18 cellular contexts compared by ENCODE assay signal in the genomic region with DNA sequence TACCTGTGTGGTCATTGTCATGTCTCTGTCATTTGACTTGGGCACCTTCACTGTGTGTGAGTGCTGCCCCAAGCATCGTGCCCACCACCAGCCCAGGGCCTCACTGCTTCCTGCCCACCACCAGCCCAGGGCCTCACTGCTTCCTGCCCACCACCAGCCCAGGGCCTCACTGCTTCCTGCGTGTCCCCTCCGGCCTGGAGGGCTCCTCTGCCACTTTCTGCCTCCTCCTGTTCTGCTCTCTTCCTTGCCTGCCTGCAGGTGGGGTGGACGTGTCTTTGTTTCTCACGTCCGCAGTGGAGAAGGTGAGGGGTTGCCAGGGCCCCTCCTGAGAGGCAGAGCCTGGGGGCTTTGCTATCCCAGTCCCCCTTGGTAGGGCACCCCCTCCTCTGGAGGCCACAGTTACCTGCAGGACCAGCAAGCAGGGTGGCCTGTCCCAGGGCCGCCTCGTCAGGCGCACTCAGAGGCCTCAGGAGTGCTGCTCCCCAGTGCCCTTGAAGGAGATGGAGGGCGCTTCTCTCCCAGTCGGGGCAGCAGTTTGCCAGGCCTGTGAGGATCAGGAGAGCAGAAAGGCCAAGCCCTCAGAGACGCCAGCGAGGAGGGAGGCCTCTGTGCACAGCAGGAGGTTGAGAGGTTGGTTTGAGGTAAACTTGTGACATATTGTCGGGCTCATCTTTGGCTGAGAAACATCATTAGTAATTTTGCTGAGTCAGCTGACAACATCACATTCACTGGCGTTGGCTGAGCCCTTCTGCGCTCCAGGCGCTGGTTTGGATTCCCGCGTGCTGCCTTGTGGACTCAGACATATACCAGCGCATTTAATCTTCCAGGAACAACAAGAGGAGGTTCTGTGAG.
DNase-seq lines count a peak whose midpoint lies in the region; ATAC-seq lines count a peak whose summit lies in the region.
"Had no signal": no experiment of that assay in that cellular context is flagged by ENCODE, and none has a peak within 500 bp of the region (broad histone marks: within the 10 kb centered on the region; RNA-seq: fewer than 3 reads in every experiment).

No MANE protein-coding gene starts in this region.

- H2BK12ac ChIP-seq in mesenchymal stem cell (ENCODE audit: low read length in 2 of 2): peak overlapping the region in 1 of 2 experiments; percentile 17

- peak overlapping the region; percentile 40 to 71 for H3K18ac ChIP-seq in mesenchymal stem cell (ENCODE audit: low read depth in 1 of 2, low read length in 2 of 2)

- H2BK5ac ChIP-seq in mesenchymal stem cell (ENCODE audit: low read depth, low read length, poor library complexity, severe bottlenecking): no peak overlapping the region

- H3K4me1 Mint-ChIP-seq in stimulated activated naive CD8-positive, alpha-beta T cell treated with anti-CD3 and anti-CD28 coated beads, Interleukin-15, Interleukin-2, amounts not matched to agents 100 ng/mL and 50 ng/mL, for 24 hours (ENCODE audit: low read depth): peaks cover 10% of the 10 kb centered on the region
- peaks cover 7% of the 10 kb centered on the region for H3K4me1 Mint-ChIP-seq in activated naive CD8-positive, alpha-beta T cell treated with anti-CD3 and anti-CD28 coated beads for 36 hours

- H3K14ac ChIP-seq in mesenchymal stem cell (ENCODE audit: low read length in 2 of 2): peak overlapping the region in 1 of 2 experiments; percentile 71

- no peak overlapping the region for H3K4me3 Mint-ChIP-seq in stimulated activated naive CD8-positive, alpha-beta T cell treated with anti-CD3 and anti-CD28 coated beads, Interleukin-15, Interleukin-2, amounts not matched to agents 100 ng/mL and 50 ng/mL, for 24 hours
- no peak overlapping the region for H3K4me3 Mint-ChIP-seq in activated naive CD8-positive, alpha-beta T cell treated with anti-CD3 and anti-CD28 coated beads for 36 hours
- H3K4me3 Mint-ChIP-seq: activated CD4-positive, alpha-beta T cell treated with anti-CD3 and anti-CD28 coated beads for 36 hours; T-helper 1 cell treated with Interleukin-12 subunit alpha and Interleukin-12 subunit beta and Interleukin-4 antibody, amounts not matched to agents 30 μg/mL and 1 μg/mL, for 36 hours had no signal

- H3K27me3 ChIP-seq in mesenchymal stem cell (ENCODE audit: control insufficient read depth in 1 of 2, insufficient read depth in 1 of 2, low read length in 2 of 2): no peaks in the 10 kb centered on the region
- H3K27me3 ChIP-seq: brain microvascular endothelial cell, gastroesophageal sphincter, Peyer's patch, thyroid gland had no signal

- H2AK5ac ChIP-seq in mesenchymal stem cell (ENCODE audit: low read length, severe bottlenecking): peak overlapping the region; percentile 9

- no peak for DNase-seq in stimulated activated naive CD8-positive, alpha-beta T cell treated with anti-CD3 and anti-CD28 coated beads, Interleukin-15, Interleukin-2, amounts not matched to agents 100 U/mL and 50 U/mL, for 24 hours
- DNase-seq in activated naive CD8-positive, alpha-beta T cell treated with anti-CD3 and anti-CD28 coated beads for 36 hours: no peak
- no peak for DNase-seq in mesenchymal stem cell
- no peak for DNase-seq in islet precursor cell
- no peak for DNase-seq in amniotic stem cell (lab: John Stamatoyannopoulos, UW)
- DNase-seq in nucleus accumbens (lab: John Stamatoyannopoulos, UW): no peak
- DNase-seq: activated CD4-positive, alpha-beta T cell treated with anti-CD3 and anti-CD28 coated beads for 36 hours; DMS79; effector memory CD4-positive, alpha-beta T cell; NCI-H1048; NCI-H524 treated with DMSO at 0.1 percent for 48 hours; thyroid gland had no signal

- H4K8ac ChIP-seq in mesenchymal stem cell (ENCODE audit: low read length): peak overlapping the region; percentile 22

- H3K27ac ChIP-seq in mesenchymal stem cell (ENCODE audit: low read length, poor library complexity, severe bottlenecking): peak overlapping the region; percentile 29
- H3K27ac ChIP-seq: brain microvascular endothelial cell, gastroesophageal sphincter, Peyer's patch had no signal

- H3K9ac ChIP-seq in mesenchymal stem cell (ENCODE audit: low read length): no peak overlapping the region

- no peaks in the 10 kb centered on the region for H3K9me3 Mint-ChIP-seq in stimulated activated naive CD8-positive, alpha-beta T cell treated with anti-CD3 and anti-CD28 coated beads, Interleukin-15, Interleukin-2, amounts not matched to agents 100 ng/mL and 50 ng/mL, for 24 hours
- H3K9me3 Mint-ChIP-seq in activated naive CD8-positive, alpha-beta T cell treated with anti-CD3 and anti-CD28 coated beads for 36 hours: no peaks in the 10 kb centered on the region
- H3K9me3 Mint-ChIP-seq: T-helper 1 cell treated with Interleukin-12 subunit alpha and Interleukin-12 subunit beta and Interleukin-4 antibody, amounts not matched to agents 30 μg/mL and 1 μg/mL, for 36 hours had no signal

- no peak overlapping the region for H2BK15ac ChIP-seq in mesenchymal stem cell (ENCODE audit: low read depth, poor library complexity, severe bottlenecking)

- H3K4me3 ChIP-seq in mesenchymal stem cell (ENCODE audit: insufficient read depth in 1 of 2, low read depth in 1 of 2, low read length in 2 of 2): no peak overlapping the region
- H3K4me3 ChIP-seq: gastroesophageal sphincter, Peyer's patch, thyroid gland had no signal

- WGBS in mesenchymal stem cell: 90% methylated on average over 20 of the region's 20 CpGs

- no peak for ATAC-seq in stimulated activated naive CD8-positive, alpha-beta T cell treated with anti-CD3 and anti-CD28 coated beads, Interleukin-15, Interleukin-2, amounts not matched to agents 100 U/mL and 50 U/mL, for 24 hours
- no peak for ATAC-seq in GM19035 (IDR thresholded peaks at IDR 0.05; ENCODE audit: unreplicated experiment)
- ATAC-seq: activated CD4-positive, alpha-beta T cell treated with anti-CD3 and anti-CD28 coated beads for 36 hours; gastroesophageal sphincter had no signal

- peak overlapping the region; percentile 52 for H3K27ac Mint-ChIP-seq in stimulated activated naive CD8-positive, alpha-beta T cell treated with anti-CD3 and anti-CD28 coated beads, Interleukin-15, Interleukin-2, amounts not matched to agents 100 ng/mL and 50 ng/mL, for 24 hours
- peak overlapping the region; percentile 56 for H3K27ac Mint-ChIP-seq in activated naive CD8-positive, alpha-beta T cell treated with anti-CD3 and anti-CD28 coated beads for 36 hours
- H3K27ac Mint-ChIP-seq: activated CD4-positive, alpha-beta T cell treated with anti-CD3 and anti-CD28 coated beads for 36 hours; T-helper 1 cell treated with Interleukin-12 subunit alpha and Interleukin-12 subunit beta and Interleukin-4 antibody, amounts not matched to agents 30 μg/mL and 1 μg/mL, for 36 hours had no signal

- H2BK120ac ChIP-seq in mesenchymal stem cell (ENCODE audit: low read depth, low read length): no peak overlapping the region

- H3K36me3 ChIP-seq in mesenchymal stem cell (ENCODE audit: control insufficient read depth in 1 of 2, insufficient read depth in 2 of 2, low read depth in 1 of 2, low read length in 2 of 2): peaks cover 6 to 39% of the 10 kb centered on the region in 2 experiments
- H3K36me3 ChIP-seq: brain microvascular endothelial cell, Peyer's patch, thyroid gland had no signal

- no peak overlapping the region for H3K4me2 ChIP-seq in mesenchymal stem cell (ENCODE audit: low read length, poor library complexity, severe bottlenecking)

- H3K4me1 ChIP-seq in mesenchymal stem cell (ENCODE audit: control insufficient read depth, insufficient read depth, low read depth, low read length): peaks cover 35% of the 10 kb centered on the region
- H3K4me1 ChIP-seq: gastroesophageal sphincter had no signal

- H2AFZ ChIP-seq in mesenchymal stem cell (ENCODE audit: low read depth, low read length): peak overlapping the region; percentile 1

- H3K36me3 Mint-ChIP-seq in stimulated activated naive CD8-positive, alpha-beta T cell treated with anti-CD3 and anti-CD28 coated beads, Interleukin-15, Interleukin-2, amounts not matched to agents 100 ng/mL and 50 ng/mL, for 24 hours (ENCODE audit: low read depth): peaks cover 14% of the 10 kb centered on the region
- peaks cover 3% of the 10 kb centered on the region for H3K36me3 Mint-ChIP-seq in activated naive CD8-positive, alpha-beta T cell treated with anti-CD3 and anti-CD28 coated beads for 36 hours

- no peak overlapping the region for H3K23ac ChIP-seq in mesenchymal stem cell (ENCODE audit: low read length in 2 of 2)

- H4K91ac ChIP-seq in mesenchymal stem cell (ENCODE audit: low read length): peak overlapping the region; percentile 64

- no peaks in the 10 kb centered on the region for H3K27me3 Mint-ChIP-seq in stimulated activated naive CD8-positive, alpha-beta T cell treated with anti-CD3 and anti-CD28 coated beads, Interleukin-15, Interleukin-2, amounts not matched to agents 100 ng/mL and 50 ng/mL, for 24 hours
- no peaks in the 10 kb centered on the region for H3K27me3 Mint-ChIP-seq in activated naive CD8-positive, alpha-beta T cell treated with anti-CD3 and anti-CD28 coated beads for 36 hours
- H3K27me3 Mint-ChIP-seq: activated CD4-positive, alpha-beta T cell treated with anti-CD3 and anti-CD28 coated beads for 36 hours had no signal

- H3K4ac ChIP-seq in mesenchymal stem cell (ENCODE audit: low read depth in 1 of 2, low read length in 2 of 2): peak overlapping the region in 1 of 2 experiments; percentile 42

- H3K9me3 ChIP-seq in mesenchymal stem cell (ENCODE audit: control insufficient read depth, low read length): no peaks in the 10 kb centered on the region
- H3K9me3 ChIP-seq: gastroesophageal sphincter, Peyer's patch, thyroid gland had no signal

- H3K79me1 ChIP-seq in mesenchymal stem cell (replicated peaks; ENCODE audit: low read length, poor library complexity, severe bottlenecking): peaks cover 36% of the 10 kb centered on the region
